8 cellular contexts compared by ENCODE assay signal in the genomic region with DNA sequence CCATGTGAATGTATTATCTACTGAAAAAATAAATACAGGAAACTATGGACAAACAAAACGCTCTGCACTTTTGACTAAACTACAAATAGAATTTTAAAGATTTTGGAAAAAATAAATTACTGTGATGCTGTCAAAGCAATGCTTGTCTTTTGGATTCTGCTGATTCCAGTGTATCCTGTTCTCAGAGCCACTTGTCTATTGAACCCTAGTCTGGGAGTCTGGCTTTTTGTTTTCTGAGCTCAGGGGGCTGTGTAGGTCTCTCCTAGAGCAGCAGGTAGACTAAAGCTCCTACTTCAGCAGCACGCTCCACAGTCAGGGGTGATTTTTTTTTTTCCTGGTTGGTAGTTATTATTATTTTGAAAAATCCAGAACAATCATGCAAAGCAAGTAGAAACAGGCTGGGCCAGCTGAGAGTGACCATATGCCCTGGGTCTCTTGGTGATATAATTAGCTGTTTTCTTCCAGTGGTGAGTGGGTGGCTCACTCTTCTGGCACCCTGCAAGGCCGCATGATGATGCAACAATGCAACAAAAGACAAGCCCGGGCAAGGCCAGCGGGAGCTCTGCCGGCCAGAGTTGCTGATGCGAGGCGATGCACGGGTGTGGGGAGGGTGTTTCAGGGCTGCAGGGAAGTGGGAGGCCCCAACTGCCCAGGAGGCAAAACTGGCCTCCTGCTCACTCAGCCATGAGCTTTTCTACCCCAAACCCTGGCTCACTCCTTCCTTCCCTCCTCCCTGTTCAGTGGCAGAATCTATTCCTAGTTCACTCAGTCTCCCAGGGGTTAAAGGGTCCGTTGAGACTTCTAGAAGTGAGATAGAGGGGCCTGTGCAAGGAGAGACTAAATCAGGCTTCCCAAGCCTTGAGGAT. TPM values are rescaled to one million over a fixed set of nuclear protein-coding genes. Genes with fewer than 3 reads are reported as not detected.
A peak's percentile ranks its signal among the peaks of the same experiment; 100 is the strongest.
DNase-seq lines count a peak whose midpoint lies in the region; ATAC-seq, FAIRE-seq and TF ChIP-seq lines count a peak whose summit lies in the region.

No MANE protein-coding gene starts in this region.

- no peak overlapping the region for H3K27ac ChIP-seq in kidney (ENCODE audit: low read depth in 2 of 2, low read length in 2 of 2)

- peak overlapping the region; percentile 91 for H3K27ac Mint-ChIP-seq in MCF 10A (ENCODE audit: low read depth, unreplicated experiment)

- CTCF ChIA-PET in MCF 10A (lab: Yijun Ruan, JAX), result interaction anchor here (0.6 to 3.5 kb wide), 6 partner anchors 12 to 251 kb away, joined by 3 to 37 read pairs (median 4); a partner anchor contains a TSS

- FAIRE-seq in GM19239 (lab: Jason Lieb, UNC) (peak; percentile 94), kidney (lab: Jason Lieb, UNC) (no peak)

- H3K27me3 ChIP-seq in BE2C, result no peaks in the 10 kb centered on the region

- intact Hi-C loops in MCF 10A (cut with micrococcal nuclease) (loop anchor here (1.0 kb wide), 1 partner anchor 10 kb away; no protein-coding TSS in a partner anchor), kidney (cut with DNase I) (no loop called here)

- peaks cover 8% of the 10 kb centered on the region for H3K4me1 ChIP-seq in BE2C
- peaks cover 0 to 12% of the 10 kb centered on the region in 2 donors for H3K4me1 ChIP-seq in kidney (ENCODE audit: control insufficient read depth in 1 of 2, insufficient read depth in 1 of 2, low read depth in 1 of 2, low read length in 2 of 2)

- H3K4me3 ChIP-seq in BE2C (ENCODE audit: low read depth, low read length), result no peak overlapping the region
- no peak overlapping the region for H3K4me3 ChIP-seq in kidney (ENCODE audit: low read length in 2 of 2)

- peak; percentile 76 for ATAC-seq in HG03280 (IDR thresholded peaks at IDR 0.05; ENCODE audit: unreplicated experiment)

- no peak overlapping the region for H3K9ac ChIP-seq in kidney (ENCODE audit: low read length in 2 of 2)

- no peaks in the 10 kb centered on the region for H3K27me3 Mint-ChIP-seq in MCF 10A (ENCODE audit: insufficient read depth, unreplicated experiment)

- peaks cover 31% of the 10 kb centered on the region for H3K4me1 Mint-ChIP-seq in MCF 10A (ENCODE audit: insufficient read depth, unreplicated experiment)

- H3K4me3 Mint-ChIP-seq in MCF 10A (ENCODE audit: unreplicated experiment), result no peak overlapping the region

- no peaks in the 10 kb centered on the region for H3K36me3 Mint-ChIP-seq in MCF 10A (ENCODE audit: insufficient read depth, unreplicated experiment)

- no peaks in the 10 kb centered on the region for H3K36me3 ChIP-seq in BE2C
- H3K36me3 ChIP-seq in kidney (ENCODE audit: control insufficient read depth in 1 of 2, insufficient read depth in 2 of 2, low read length in 2 of 2), result no peaks in the 10 kb centered on the region

- TSS peak; percentile 56 for BruUV-seq in MCF 10A (replicated peaks; lab: Mats Ljungman, UMichigan)

- no peaks in the 10 kb centered on the region for H3K9me3 Mint-ChIP-seq in MCF 10A (ENCODE audit: unreplicated experiment)

- POLR2A ChIA-PET in MCF 10A (lab: Yijun Ruan, JAX), result interaction anchor here (0.5 to 12.9 kb wide), 22 partner anchors 9 to 504 kb away, joined by 3 to 495 read pairs (median 4); a partner anchor contains a TSS

- TF ChIP-seq CTCF in BE2C (IDR thresholded peaks at IDR 0.05; ENCODE audit: low read depth, low read length), result no peak
- TF ChIP-seq CTCF in MCF 10A (IDR thresholded peaks at IDR 0.05; ENCODE audit: unreplicated experiment), result no peak
- TF ChIP-seq CTCF in kidney (IDR thresholded peaks at IDR 0.05; ENCODE audit: borderline replicate concordance, extremely low read depth, insufficient read depth), result no peak

- DNase-seq in BE2C (peak; percentile 72), GM19239 (ENCODE audit: insufficient read length, low spot score) (no peak), NCI-H446 treated with DMSO at 0.1 percent for 48 hours (lab: John Stamatoyannopoulos, UW) (peak; percentile 87), MCF 10A (ENCODE audit: unreplicated experiment) (peak; percentile 98), kidney (peak; percentile 94), stromal cell of bone marrow (ENCODE audit: low read depth) (peak; percentile 96)
- no peak for DNase-seq in activated naive CD4-positive, alpha-beta T cell treated with anti-CD3 and anti-CD28 coated beads, Interleukin-2, amount 50 U/mL, for 16 hours

- H3K9me3 ChIP-seq in BE2C (no peaks in the 10 kb centered on the region), kidney (ENCODE audit: control insufficient read depth in 1 of 2, low read length in 2 of 2) (no peaks in the 10 kb centered on the region)

RNA-seq across cellular contexts. Expression of a gene that starts 11.6 kb away (rescaled TPM):
- polyA plus RNA-seq in BE2C (2012; ENCODE audit: insufficient read depth, insufficient read length, low read depth), result 43.3 TPM
- total RNA-seq in MCF 10A (2022) (407 and 489 TPM in 2 replicates), kidney (66.2 TPM)
- polyA plus RNA-seq in kidney (ENCODE audit: insufficient read depth, low read depth, low replicate concordance), result 46.4 TPM

RNA-seq across cellular contexts. Expression of a gene that starts 30.7 kb away (rescaled TPM):
- polyA plus RNA-seq in BE2C (2012; ENCODE audit: insufficient read depth, insufficient read length, low read depth), result 0.17 TPM
- total RNA-seq in MCF 10A (2022) (0.09 TPM in 1 of 2 replicates, not detected in the other), kidney (1.5 TPM)
- polyA plus RNA-seq in kidney (ENCODE audit: insufficient read depth, low read depth, low replicate concordance), result not detected

Comparison
In these comparisons a context has a peak if more than half of its experiments do, and no peak if none do; other contexts are left out.
1. DNase-seq: peak in BE2C (single experiment), NCI-H446 treated with DMSO at 0.1 percent for 48 hours (single experiment), MCF 10A (single experiment), kidney (single experiment) and stromal cell of bone marrow (single experiment); none in GM19239 (single experiment) and activated naive CD4-positive, alpha-beta T cell treated with anti-CD3 and anti-CD28 coated beads, Interleukin-2, amount 50 U/mL, for 16 hours (single experiment).